25 cellular contexts compared by ENCODE assay signal in the genomic region with DNA sequence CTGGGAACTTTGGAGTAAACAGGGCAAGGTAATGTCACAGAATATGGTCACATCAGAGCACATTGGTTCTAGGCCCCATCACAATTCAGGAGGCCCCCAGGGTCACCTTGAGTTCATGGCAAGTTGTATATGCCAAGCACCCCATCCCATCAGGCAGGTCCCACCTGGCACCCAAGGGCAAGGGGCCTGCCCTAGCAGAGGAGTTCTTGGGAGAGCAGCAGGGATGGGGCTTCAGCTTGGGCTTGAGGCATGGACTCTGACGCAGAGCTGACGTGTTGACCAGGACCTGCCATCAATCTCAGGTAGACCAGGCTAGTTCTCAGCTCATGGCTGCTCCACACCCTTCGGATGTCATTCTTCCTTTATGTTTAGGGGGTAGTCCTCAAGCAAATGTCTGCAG. TPM values are rescaled to one million over a fixed set of nuclear protein-coding genes. Genes with fewer than 3 reads are reported as not detected.
DNase-seq lines count a peak whose midpoint lies in the region; ATAC-seq and TF ChIP-seq lines count a peak whose summit lies in the region.
"Had no signal": no experiment of that assay in that cellular context is flagged by ENCODE, and none has a peak within 500 bp of the region (broad histone marks: within the 10 kb centered on the region; RNA-seq: fewer than 3 reads in every experiment).

No MANE protein-coding gene starts in this region.

- H3K4me1 ChIP-seq in thoracic aorta (ENCODE audit: control insufficient read depth in 1 of 2, low read depth in 2 of 2), result peaks cover 36 to 45% of the 10 kb centered on the region in 2 donors
- peaks cover 5% of the 10 kb centered on the region for H3K4me1 ChIP-seq in BE2C
- H3K4me1 ChIP-seq: HAP-1, parathyroid adenoma had no signal

- peak overlapping the region in 7 of 10 donors; percentile 37 to 78 (median 68) for H3K27ac Mint-ChIP-seq in naive thymus-derived CD8-positive, alpha-beta T cell
- peak overlapping the region in 1 of 2 donors; percentile 88 for H3K27ac Mint-ChIP-seq in effector memory CD8-positive, alpha-beta T cell
- H3K27ac Mint-ChIP-seq: nephron had no signal

- TF ChIP-seq CTCF in RWPE1 (conservative IDR thresholded peaks at IDR 0.05; ENCODE audit: low read depth), result no peak
- TF ChIP-seq CTCF in thoracic aorta (IDR thresholded peaks at IDR 0.05), result no peak
- TF ChIP-seq CTCF in BE2C (IDR thresholded peaks at IDR 0.05; ENCODE audit: low read depth, low read length), result no peak

- peaks cover 32 to 97% (median 67%) of the 10 kb centered on the region in 3 donors for H3K36me3 Mint-ChIP-seq in naive thymus-derived CD8-positive, alpha-beta T cell
- peaks cover 80% of the 10 kb centered on the region for H3K36me3 Mint-ChIP-seq in effector memory CD8-positive, alpha-beta T cell (ENCODE audit: insufficient read depth)

- H3K4me1 Mint-ChIP-seq in naive thymus-derived CD8-positive, alpha-beta T cell, result peaks cover 0 to 38% (median 12%) of the 10 kb centered on the region in 4 donors
- H3K4me1 Mint-ChIP-seq in effector memory CD8-positive, alpha-beta T cell (ENCODE audit: low read depth in 2 of 2), result peaks cover 0 to 4% of the 10 kb centered on the region in 2 donors

- H3K27ac ChIP-seq in RWPE1 (peak overlapping the region; percentile 97), thoracic aorta (peak overlapping the region; percentile 25 to 88)
- H3K27ac ChIP-seq: parathyroid adenoma, testis had no signal

- CTCF ChIA-PET in RWPE1 (lab: Yijun Ruan, JAX), result interaction anchor here (0.6 to 1.3 kb wide), 3 partner anchors 9 to 53 kb away, joined by 4 to 5 read pairs (median 5); no protein-coding TSS in a partner anchor

- H3K9me3 ChIP-seq in thoracic aorta (no peaks in the 10 kb centered on the region), BE2C (no peaks in the 10 kb centered on the region)
- H3K9me3 ChIP-seq: testis had no signal

- ATAC-seq in Right ventricle myocardium superior (ENCODE audit: poor library complexity) (no peak), left cardiac atrium (no peak), thoracic aorta (ENCODE audit: insufficient number of reproducible peaks, low FRiP score, low read depth) (no peak)
- no peak for ATAC-seq in naive thymus-derived CD8-positive, alpha-beta T cell
- no peak for ATAC-seq in effector memory CD8-positive, alpha-beta T cell (replicated peaks)
- ATAC-seq: heart left ventricle, left lobe of liver, Right ventricle myocardium inferior, sciatic nerve had no signal

- intact Hi-C loops in Right ventricle myocardium superior (cut with DNase I) (no loop called here), left cardiac atrium (cut with DNase I) (no loop called here)

- no peaks in the 10 kb centered on the region for H3K27me3 ChIP-seq in thoracic aorta (replicated peaks; ENCODE audit: insufficient read depth)
- H3K27me3 ChIP-seq in BE2C, result no peaks in the 10 kb centered on the region
- H3K27me3 ChIP-seq: dorsolateral prefrontal cortex, heart left ventricle, testis had no signal

- H3K9me3 Mint-ChIP-seq in naive thymus-derived CD8-positive, alpha-beta T cell, result peaks cover 0 to 21% (median 10%) of the 10 kb centered on the region in 9 donors
- H3K9me3 Mint-ChIP-seq in effector memory CD8-positive, alpha-beta T cell, result no peaks in the 10 kb centered on the region

- H3K36me3 ChIP-seq in thoracic aorta (peaks cover 34% of the 10 kb centered on the region), BE2C (no peaks in the 10 kb centered on the region)

- no peak overlapping the region for H3K4me3 ChIP-seq in thoracic aorta
- no peak overlapping the region for H3K4me3 ChIP-seq in BE2C (ENCODE audit: low read depth, low read length)
- H3K4me3 ChIP-seq: dorsolateral prefrontal cortex, HAP-1, heart left ventricle, testis had no signal

- POLR2A ChIA-PET in RWPE1 (lab: Yijun Ruan, JAX; ENCODE audit: low non-redundant PET), result no interaction called here
- POLR2A ChIA-PET in naive thymus-derived CD8-positive, alpha-beta T cell (lab: Charles Lee), result interaction anchor here (1.1 kb wide), 1 partner anchor 9 kb away, joined by 4 read pairs; no protein-coding TSS in a partner anchor

- no peaks in the 10 kb centered on the region for H3K27me3 Mint-ChIP-seq in naive thymus-derived CD8-positive, alpha-beta T cell
- no peaks in the 10 kb centered on the region for H3K27me3 Mint-ChIP-seq in effector memory CD8-positive, alpha-beta T cell

- DNase-seq in Right ventricle myocardium superior (peak; percentile 5), left cardiac atrium (no peak), RWPE1 (ENCODE audit: low spot score) (no peak), thoracic aorta (ENCODE audit: low spot score) (no peak), BE2C (no peak), SKM-1 treated with dmso at 0.1 percent for 144 hours (lab: John Stamatoyannopoulos, UW; ENCODE audit: unreplicated experiment) (no peak)
- peak in 1 of 10 donors; percentile 57 for DNase-seq in naive thymus-derived CD8-positive, alpha-beta T cell
- DNase-seq in effector memory CD8-positive, alpha-beta T cell, result no peak
- DNase-seq: activated CD4-positive, alpha-beta T cell treated with anti-CD3 and anti-CD28 coated beads for 1 hour; activated gamma-delta T cell; caudate nucleus; heart left ventricle; MM.1S; NCI-H1436; NCI-H2227 treated with DMSO at 0.1 percent for 48 hours; stimulated activated CD8-positive, alpha-beta memory T cell treated with anti-CD3 and anti-CD28 coated beads, Interleukin-4, amount 100 ng/mL, for 48 hours; SW 1271; testis had no signal

- H3K4me3 Mint-ChIP-seq in naive thymus-derived CD8-positive, alpha-beta T cell, result peak overlapping the region in 1 of 10 donors; percentile 45
- no peak overlapping the region for H3K4me3 Mint-ChIP-seq in effector memory CD8-positive, alpha-beta T cell
- H3K4me3 Mint-ChIP-seq: nephron had no signal

RNA-seq across cellular contexts. Expression of gene PLAC9, which starts 20.9 kb away (rescaled TPM):
- total RNA-seq in Right ventricle myocardium superior, result 29.1 TPM
- 10 to 100 TPM; 60.9 to 97.9 TPM for total RNA-seq in left cardiac atrium
- not detected for total RNA-seq in naive thymus-derived CD8-positive, alpha-beta T cell
- polyA plus RNA-seq in naive thymus-derived CD8-positive, alpha-beta T cell, result under 1 TPM in 1 of 3 donors, not detected in 2; 0.32 TPM
- 100 to 1,000 TPM in 1 of 2 donors, 10 to 100 TPM in 1; 42.7 to 123 TPM for total RNA-seq in thoracic aorta
- not detected for polyA plus RNA-seq in BE2C (2012; ENCODE audit: insufficient read depth, insufficient read length, low read depth)

RNA-seq across cellular contexts. Expression of gene ANXA11, which starts 51.9 kb away (rescaled TPM):
- total RNA-seq in Right ventricle myocardium superior (434 TPM), left cardiac atrium (100 to 1,000 TPM; 327 to 413 TPM), thoracic aorta (100 to 1,000 TPM; 130 to 198 TPM)
- 100 to 1,000 TPM; 199 to 225 TPM for total RNA-seq in naive thymus-derived CD8-positive, alpha-beta T cell
- polyA plus RNA-seq in naive thymus-derived CD8-positive, alpha-beta T cell, result 100 to 1,000 TPM; 199 to 294 (median 265) TPM
- polyA plus RNA-seq in BE2C (2012; ENCODE audit: insufficient read depth, insufficient read length, low read depth), result 26.7 TPM

Comparison
In these comparisons a context has a peak if more than half of its experiments do, and no peak if none do; other contexts are left out.
1. RNA of gene PLAC9, which starts 20.9 kb away (total RNA-seq): 42.7 to 123 TPM in thoracic aorta, 60.9 to 97.9 TPM in left cardiac atrium and 29.1 TPM in Right ventricle myocardium superior (single experiment); not detected in naive thymus-derived CD8-positive, alpha-beta T cell; every median in the first group is over 10 times any median in the second.